In the genomic region with DNA sequence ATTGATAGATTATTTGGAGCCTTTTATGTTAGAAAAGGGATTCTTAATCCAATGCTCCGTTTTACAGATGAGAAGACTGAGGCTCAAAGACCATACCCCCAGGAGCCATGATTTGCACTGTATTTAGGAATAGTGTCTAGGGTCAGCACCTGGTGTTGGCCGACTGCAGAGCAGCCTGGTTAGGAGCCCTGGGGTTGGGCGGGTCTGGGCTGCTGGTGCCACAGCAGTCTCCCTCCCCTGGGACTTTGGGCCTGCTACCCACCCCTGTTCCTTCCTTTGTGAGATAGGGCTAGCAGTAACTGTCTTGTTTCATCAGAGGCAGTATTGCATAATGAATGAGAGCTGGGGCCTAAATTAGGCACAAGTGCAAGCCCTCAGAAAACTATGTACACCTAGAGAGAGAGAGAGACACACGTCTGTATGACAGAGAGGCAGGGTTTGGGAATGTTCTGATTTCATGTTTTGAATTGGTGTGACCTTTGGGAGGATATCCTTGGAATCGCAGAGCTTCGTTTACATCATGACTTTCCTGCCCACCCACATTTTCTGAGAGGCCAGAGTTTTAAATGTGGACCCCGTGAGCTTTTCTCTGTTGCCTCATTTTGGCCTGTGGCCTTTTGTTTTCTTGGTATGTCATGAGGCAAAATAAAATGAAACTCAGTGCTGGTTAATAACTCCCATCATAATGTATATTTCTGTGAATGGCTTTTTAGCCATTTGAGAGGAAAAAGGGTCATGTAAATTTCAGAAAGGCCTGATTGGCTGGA, we compare ENCODE assay signal across 9 cellular contexts.
DNase-seq lines count a peak whose midpoint lies in the region; ATAC-seq and TF ChIP-seq lines count a peak whose summit lies in the region.
"Had no signal": no experiment of that assay in that cellular context is flagged by ENCODE, and none has a peak within 500 bp of the region (broad histone marks: within the 10 kb centered on the region; RNA-seq: fewer than 3 reads in every experiment).

No MANE protein-coding gene starts in this region.

- H3K27ac ChIP-seq in GM23338 (ENCODE audit: low read depth) (no peak overlapping the region), cardiac muscle cell (peak overlapping the region; percentile 20), skeletal muscle tissue (ENCODE audit: low read depth, low read length) (peak overlapping the region; percentile 48)

- H3K9me3 ChIP-seq in cardiac muscle cell (ENCODE audit: low read depth) (no peaks in the 10 kb centered on the region), skeletal muscle tissue (ENCODE audit: control insufficient read depth in 3 of 3, low read length in 3 of 3) (no peaks in the 10 kb centered on the region)

- H3K27me3 ChIP-seq in GM23338 (ENCODE audit: insufficient read depth) (no peaks in the 10 kb centered on the region), cardiac muscle cell (no peaks in the 10 kb centered on the region), skeletal muscle tissue (ENCODE audit: control insufficient read depth in 3 of 3, insufficient read depth in 3 of 3, low read length in 3 of 3) (no peaks in the 10 kb centered on the region)

- TF ChIP-seq CTCF in GM23338 (conservative IDR thresholded peaks at IDR 0.05; ENCODE audit: low read depth in 2 of 2) (0 out of 4 replicates have a peak, but pooled peaks of 1 of the 2 experiments have one; percentile 18), cardiac muscle cell (IDR thresholded peaks at IDR 0.05; ENCODE audit: low read depth, low read length) (no peak)

- DNase-seq in GM23338 (ENCODE audit: low spot score) (no peak), SIG-M5 (lab: John Stamatoyannopoulos, UW) (peak; percentile 49), cardiac muscle cell (ENCODE audit: low read depth in 1 of 2, low spot score in 1 of 2) (peak; percentile 34 to 64)

- H3K4me3 ChIP-seq in GM23338: no peak overlapping the region
- no peak overlapping the region for H3K4me3 ChIP-seq in cardiac muscle cell
- no peak overlapping the region for H3K4me3 ChIP-seq in skeletal muscle tissue (ENCODE audit: low read length in 3 of 3)

- H3F3A ChIP-seq in GM23338 (replicated peaks; ENCODE audit: low read depth): no peaks in the 10 kb centered on the region

- no peak overlapping the region for H2AFZ ChIP-seq in GM23338

- H3K9ac ChIP-seq in skeletal muscle tissue (ENCODE audit: low read depth in 1 of 3, low read length in 3 of 3): peak overlapping the region in 1 of 3 donors; percentile 51

- peak overlapping the region; percentile 38; the same call in 1 of the 2 replicates for H3K27ac Mint-ChIP-seq in GM23338
- H3K27ac Mint-ChIP-seq: activated CD4-positive, alpha-beta memory T cell treated with anti-CD3 and anti-CD28 coated beads for 36 hours had no signal

- peaks cover 18% of the 10 kb centered on the region for H3K4me1 Mint-ChIP-seq in GM23338

- peaks cover 9% of the 10 kb centered on the region; the same call in 2 of the 3 replicates for H3K36me3 Mint-ChIP-seq in GM23338 (ENCODE audit: low read depth)

- H3K79me2 ChIP-seq in GM23338 (replicated peaks; ENCODE audit: insufficient read depth): no peaks in the 10 kb centered on the region

- H4K20me1 ChIP-seq in GM23338 (replicated peaks; ENCODE audit: insufficient read depth): no peaks in the 10 kb centered on the region

- H3K9me2 ChIP-seq in GM23338 (ENCODE audit: insufficient read depth): no peaks in the 10 kb centered on the region

- no peaks in the 10 kb centered on the region for H3K9me3 Mint-ChIP-seq in GM23338
- H3K9me3 Mint-ChIP-seq: activated CD4-positive, alpha-beta memory T cell treated with anti-CD3 and anti-CD28 coated beads for 36 hours had no signal

- H3K4me2 ChIP-seq in GM23338: no peak overlapping the region

- ATAC-seq in GM23338: peak; percentile 27; the same call in 1 of the 3 replicates
- no peak for ATAC-seq in GM19328 (IDR thresholded peaks at IDR 0.05; ENCODE audit: unreplicated experiment)
- no peak for ATAC-seq in GM18519 (IDR thresholded peaks at IDR 0.05; ENCODE audit: low FRiP score, unreplicated experiment)
- no peak for ATAC-seq in HG02678 (IDR thresholded peaks at IDR 0.05; ENCODE audit: unreplicated experiment)
- no peak for ATAC-seq in GM18873 (IDR thresholded peaks at IDR 0.05; ENCODE audit: low FRiP score, unreplicated experiment)

- no peaks in the 10 kb centered on the region for H3K27me3 Mint-ChIP-seq in GM23338 (ENCODE audit: insufficient read depth, low read depth, poor library complexity)
- H3K27me3 Mint-ChIP-seq: activated CD4-positive, alpha-beta memory T cell treated with anti-CD3 and anti-CD28 coated beads for 36 hours had no signal

- no peak overlapping the region for H3K4me3 Mint-ChIP-seq in GM23338
- H3K4me3 Mint-ChIP-seq: activated CD4-positive, alpha-beta memory T cell treated with anti-CD3 and anti-CD28 coated beads for 36 hours had no signal

- H3K4me1 ChIP-seq in GM23338 (ENCODE audit: insufficient read depth) (0 out of 2 replicates have a peak, but pooled peaks cover 6% of the 10 kb centered on the region), cardiac muscle cell (ENCODE audit: low read depth) (peaks cover 6% of the 10 kb centered on the region), skeletal muscle tissue (ENCODE audit: control insufficient read depth in 3 of 3, insufficient read depth in 3 of 3, low read length in 3 of 3) (peaks cover 7 to 13% (median 12%) of the 10 kb centered on the region in 3 donors)

- H3K36me3 ChIP-seq in GM23338 (ENCODE audit: insufficient read depth): no peaks in the 10 kb centered on the region
- H3K36me3 ChIP-seq in cardiac muscle cell: no peaks in the 10 kb centered on the region
- H3K36me3 ChIP-seq in skeletal muscle tissue (ENCODE audit: control insufficient read depth in 3 of 3, insufficient read depth in 3 of 3, low read length in 3 of 3): peaks cover 0 to 12% (median 5%) of the 10 kb centered on the region in 3 donors

TF ChIP-seq in GM23338, 12 proteins besides CTCF, POLR2A, EP300 and RAD21:
- TF ChIP-seq, protein P1, sequence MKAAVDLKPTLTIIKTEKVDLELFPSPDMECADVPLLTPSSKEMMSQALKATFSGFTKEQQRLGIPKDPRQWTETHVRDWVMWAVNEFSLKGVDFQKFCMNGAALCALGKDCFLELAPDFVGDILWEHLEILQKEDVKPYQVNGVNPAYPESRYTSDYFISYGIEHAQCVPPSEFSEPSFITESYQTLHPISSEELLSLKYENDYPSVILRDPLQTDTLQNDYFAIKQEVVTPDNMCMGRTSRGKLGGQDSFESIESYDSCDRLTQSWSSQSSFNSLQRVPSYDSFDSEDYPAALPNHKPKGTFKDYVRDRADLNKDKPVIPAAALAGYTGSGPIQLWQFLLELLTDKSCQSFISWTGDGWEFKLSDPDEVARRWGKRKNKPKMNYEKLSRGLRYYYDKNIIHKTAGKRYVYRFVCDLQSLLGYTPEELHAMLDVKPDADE (IDR thresholded peaks at IDR 0.05): no peak
- TF ChIP-seq, protein P2, sequence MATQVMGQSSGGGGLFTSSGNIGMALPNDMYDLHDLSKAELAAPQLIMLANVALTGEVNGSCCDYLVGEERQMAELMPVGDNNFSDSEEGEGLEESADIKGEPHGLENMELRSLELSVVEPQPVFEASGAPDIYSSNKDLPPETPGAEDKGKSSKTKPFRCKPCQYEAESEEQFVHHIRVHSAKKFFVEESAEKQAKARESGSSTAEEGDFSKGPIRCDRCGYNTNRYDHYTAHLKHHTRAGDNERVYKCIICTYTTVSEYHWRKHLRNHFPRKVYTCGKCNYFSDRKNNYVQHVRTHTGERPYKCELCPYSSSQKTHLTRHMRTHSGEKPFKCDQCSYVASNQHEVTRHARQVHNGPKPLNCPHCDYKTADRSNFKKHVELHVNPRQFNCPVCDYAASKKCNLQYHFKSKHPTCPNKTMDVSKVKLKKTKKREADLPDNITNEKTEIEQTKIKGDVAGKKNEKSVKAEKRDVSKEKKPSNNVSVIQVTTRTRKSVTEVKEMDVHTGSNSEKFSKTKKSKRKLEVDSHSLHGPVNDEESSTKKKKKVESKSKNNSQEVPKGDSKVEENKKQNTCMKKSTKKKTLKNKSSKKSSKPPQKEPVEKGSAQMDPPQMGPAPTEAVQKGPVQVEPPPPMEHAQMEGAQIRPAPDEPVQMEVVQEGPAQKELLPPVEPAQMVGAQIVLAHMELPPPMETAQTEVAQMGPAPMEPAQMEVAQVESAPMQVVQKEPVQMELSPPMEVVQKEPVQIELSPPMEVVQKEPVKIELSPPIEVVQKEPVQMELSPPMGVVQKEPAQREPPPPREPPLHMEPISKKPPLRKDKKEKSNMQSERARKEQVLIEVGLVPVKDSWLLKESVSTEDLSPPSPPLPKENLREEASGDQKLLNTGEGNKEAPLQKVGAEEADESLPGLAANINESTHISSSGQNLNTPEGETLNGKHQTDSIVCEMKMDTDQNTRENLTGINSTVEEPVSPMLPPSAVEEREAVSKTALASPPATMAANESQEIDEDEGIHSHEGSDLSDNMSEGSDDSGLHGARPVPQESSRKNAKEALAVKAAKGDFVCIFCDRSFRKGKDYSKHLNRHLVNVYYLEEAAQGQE (IDR thresholded peaks at IDR 0.05; ENCODE audit: unreplicated experiment): no peak
